ENCODE assay signal across 8 cellular contexts in genomic region chr1:51518033-51518729, GRCh38. TPM values are rescaled to one million over a fixed set of nuclear protein-coding genes. Genes with fewer than 3 reads are reported as not detected.
DNase-seq lines count a peak whose midpoint lies in the region; ATAC-seq, FAIRE-seq and TF ChIP-seq lines count a peak whose summit lies in the region.

No MANE protein-coding gene starts in this region.

- H4K8ac ChIP-seq in H1 (ENCODE audit: extremely low read depth, insufficient read depth, low read length): peak overlapping the region; percentile 93

- CTCF ChIA-PET in H1 (lab: Charles Lee; ENCODE audit: partially characterized antibody): no interaction called here

- 1% methylated on average over 26 of the region's 26 CpGs; no CpG with 5 or more reads in 1 of the 2 experiments for WGBS in H1 (ENCODE audit: extremely low coverage in 1 of 2, insufficient coverage in 1 of 2, insufficient read length in 1 of 2, insufficient replicate concordance in 2 of 2, low coverage in 1 of 2, low lambda C conversion rate in 2 of 2, missing lambda C conversion rate in 1 of 2), 2 experiments
- WGBS in stomach, 5 donors: 0 to 1% (median 0%) methylated on average over 25 to 26 of the region's 26 CpGs

- POLR2A ChIA-PET in H1 (lab: Charles Lee; ENCODE audit: partially characterized antibody): interaction anchor here (0.9 to 2.0 kb wide), 7 partner anchors 9 to 224 kb away, joined by 3 to 4 read pairs (median 3); no protein-coding TSS in a partner anchor

- H3K27ac ChIP-seq in H1 (ENCODE audit: low read depth, low read length): peak overlapping the region; percentile 53; the same call in 1 of the 2 replicates
- peak overlapping the region; percentile 89 to 95 (median 92) for H3K27ac ChIP-seq in stomach

- peaks cover 9% of the 10 kb centered on the region; the same call in 1 of the 2 replicates for H3K23me2 ChIP-seq in H1 (ENCODE audit: low read depth, low read length)

- no peak for TF ChIP-seq RAD21 in H1 (IDR thresholded peaks at IDR 0.05 in 1 of 2, conservative IDR thresholded peaks at IDR 0.05 in 1 of 2; ENCODE audit: low read depth in 2 of 2, low read length in 2 of 2)

- H2BK5ac ChIP-seq in H1 (ENCODE audit: low read depth, low read length): 0 out of 2 replicates have a peak overlapping the region, but pooled peaks have one; percentile 26

- no peaks in the 10 kb centered on the region for H3K9me3 Mint-ChIP-seq in activated CD4-positive, alpha-beta T cell treated with anti-CD3 and anti-CD28 coated beads, Interleukin-2, amount 10 ng/mL, durations not matched to agents 24 days and 14 days
- no peaks in the 10 kb centered on the region for H3K9me3 Mint-ChIP-seq in memory B cell

- H3K56ac ChIP-seq in H1 (replicated peaks; ENCODE audit: insufficient read length, low read depth, low read length): no peak overlapping the region

- H3K27me3 ChIP-seq in GM06990 (replicated peaks; ENCODE audit: control insufficient read depth, insufficient read depth, low read length): no peaks in the 10 kb centered on the region
- no peaks in the 10 kb centered on the region for H3K27me3 ChIP-seq in H1 (replicated peaks in 1 of 4; ENCODE audit: control insufficient read depth in 3 of 4, extremely low read depth in 1 of 4, insufficient read depth in 3 of 4, low read length in 3 of 4)
- no peaks in the 10 kb centered on the region for H3K27me3 ChIP-seq in stomach

- peaks cover 5 to 48% of the 10 kb centered on the region in 2 experiments; a peak in 3 of 4 replicates for H3K79me2 ChIP-seq in H1 (ENCODE audit: control insufficient read depth in 1 of 2, insufficient read depth in 2 of 2, low read length in 2 of 2)

- H3K9me3 ChIP-seq in H1 (ENCODE audit: insufficient read depth in 2 of 2, low read depth in 1 of 2, low read length in 1 of 2): no peaks in the 10 kb centered on the region
- no peaks in the 10 kb centered on the region for H3K9me3 ChIP-seq in stomach

- no peaks in the 10 kb centered on the region for H3K79me1 ChIP-seq in H1 (ENCODE audit: low read depth, low read length)

- FAIRE-seq in H1 (lab: Jason Lieb, UNC): peak; percentile 24

- peak overlapping the region; percentile 82 to 97 for H3K4me2 ChIP-seq in H1 (ENCODE audit: insufficient read depth in 1 of 2, low read depth in 2 of 2, low read length in 2 of 2)

- TF ChIP-seq POLR2A in H1 (IDR thresholded peaks at IDR 0.05; ENCODE audit: control extremely low read depth in 1 of 2, low read depth in 2 of 2, low read length in 2 of 2) (no peak), stomach (IDR thresholded peaks at IDR 0.05) (no peak)

- no peaks in the 10 kb centered on the region for H4K20me1 ChIP-seq in H1 (replicated peaks in 1 of 2; ENCODE audit: control insufficient read depth in 1 of 2, insufficient read depth in 2 of 2, low read length in 2 of 2)

- no peaks in the 10 kb centered on the region for H3K27me3 Mint-ChIP-seq in activated CD4-positive, alpha-beta T cell treated with anti-CD3 and anti-CD28 coated beads, Interleukin-2, amount 10 ng/mL, durations not matched to agents 24 days and 14 days
- no peaks in the 10 kb centered on the region for H3K27me3 Mint-ChIP-seq in memory B cell

- no peak overlapping the region for H2BK120ac ChIP-seq in H1 (replicated peaks; ENCODE audit: low read depth, low read length)

- H3K9ac ChIP-seq in H1 (replicated peaks in 1 of 4; ENCODE audit: extremely low read depth in 1 of 4, low read depth in 3 of 4, low read length in 3 of 4): peak overlapping the region; percentile 52 to 73 (median 68); a peak in 6 of 7 replicates

- no peaks in the 10 kb centered on the region; a peak in 2 of 7 replicates for H3K4me1 ChIP-seq in H1 (replicated peaks in 1 of 4; ENCODE audit: control insufficient read depth in 3 of 4, insufficient read depth in 4 of 4, low read length in 3 of 4)
- peaks cover 33 to 63% (median 50%) of the 10 kb centered on the region in 4 donors for H3K4me1 ChIP-seq in stomach

- no peaks in the 10 kb centered on the region for H3K36me3 Mint-ChIP-seq in activated CD4-positive, alpha-beta T cell treated with anti-CD3 and anti-CD28 coated beads, Interleukin-2, amount 10 ng/mL, durations not matched to agents 24 days and 14 days (ENCODE audit: low read depth)
- H3K36me3 Mint-ChIP-seq in memory B cell: peaks cover 3% of the 10 kb centered on the region

- no peak overlapping the region for H2BK12ac ChIP-seq in H1 (ENCODE audit: low read depth, low read length)

- H3K4ac ChIP-seq in H1 (replicated peaks; ENCODE audit: insufficient read length, low read depth, low read length): no peak overlapping the region

- H3K4me3 ChIP-seq in GM06990 (replicated peaks; ENCODE audit: low read depth, low read length) (peak overlapping the region; percentile 93), H1 (ENCODE audit: extremely low read depth in 1 of 4, insufficient read depth in 2 of 4, low read depth in 3 of 4, low read length in 4 of 4) (peak overlapping the region; percentile 83 to 97 (median 93)), stomach (peak overlapping the region; percentile 78 to 90 (median 86))

- no peak overlapping the region for H4K91ac ChIP-seq in H1 (replicated peaks; ENCODE audit: insufficient read length, low read length)

- peak overlapping the region; percentile 88 for H3K4me3 Mint-ChIP-seq in activated CD4-positive, alpha-beta T cell treated with anti-CD3 and anti-CD28 coated beads, Interleukin-2, amount 10 ng/mL, durations not matched to agents 24 days and 14 days
- peak overlapping the region; percentile 91 for H3K4me3 Mint-ChIP-seq in memory B cell

- H3K27ac Mint-ChIP-seq in activated CD4-positive, alpha-beta T cell treated with anti-CD3 and anti-CD28 coated beads, Interleukin-2, amount 10 ng/mL, durations not matched to agents 24 days and 14 days: peak overlapping the region; percentile 89
- peak overlapping the region; percentile 92 for H3K27ac Mint-ChIP-seq in memory B cell

- H3K18ac ChIP-seq in H1 (ENCODE audit: extremely low read depth, low read length): peak overlapping the region; percentile 27; the same call in 1 of the 2 replicates

- DNase-seq in GM06990 (ENCODE audit: extremely low read depth, insufficient read length) (peak; percentile 66), HCEC 1CT (peak; percentile 52), NCI-H2081 treated with DMSO at 0.1 percent for 48 hours (lab: John Stamatoyannopoulos, UW) (peak; percentile 20), H1 (ENCODE audit: low read depth in 1 of 2, low spot score in 2 of 2) (peak in 1 of 2 experiments; percentile 55), memory B cell (ENCODE audit: low spot score in 2 of 2) (peak; percentile 11 to 34), stomach (peak; percentile 49), NCI-H1694 (lab: John Stamatoyannopoulos, UW) (no peak)
- DNase-seq in activated CD4-positive, alpha-beta T cell treated with anti-CD3 and anti-CD28 coated beads, Interleukin-2, amount 10 ng/mL, durations not matched to agents 24 days and 14 days: peak; percentile 80

- TF ChIP-seq EP300 in H1 (IDR thresholded peaks at IDR 0.05; ENCODE audit: borderline replicate concordance in 1 of 2, low read depth in 2 of 2, low read length in 2 of 2): no peak
- TF ChIP-seq EP300 in stomach (IDR thresholded peaks at IDR 0.05): no peak

- H3K23ac ChIP-seq in H1 (ENCODE audit: insufficient read length): no peak overlapping the region

- H2AFZ ChIP-seq in H1 (ENCODE audit: low read length): peak overlapping the region; percentile 23; the same call in 1 of the 2 replicates

- H2BK20ac ChIP-seq in H1 (ENCODE audit: low read length): no peak overlapping the region

- H3K36me3 ChIP-seq in GM06990 (ENCODE audit: control insufficient read depth, insufficient read depth, low read length) (no peaks in the 10 kb centered on the region), H1 (ENCODE audit: control insufficient read depth in 2 of 4, insufficient read depth in 4 of 4, low read length in 3 of 4) (no peaks in the 10 kb centered on the region), stomach (no peaks in the 10 kb centered on the region)

- no peak overlapping the region for H2BK15ac ChIP-seq in H1 (ENCODE audit: low read length)

- peaks cover 49% of the 10 kb centered on the region for H3K4me1 Mint-ChIP-seq in activated CD4-positive, alpha-beta T cell treated with anti-CD3 and anti-CD28 coated beads, Interleukin-2, amount 10 ng/mL, durations not matched to agents 24 days and 14 days
- H3K4me1 Mint-ChIP-seq in memory B cell: peaks cover 33% of the 10 kb centered on the region

- peak; percentile 22 for ATAC-seq in memory B cell (ENCODE audit: low read depth)

- H2AK5ac ChIP-seq in H1 (ENCODE audit: low read depth, low read length): no peak overlapping the region

- intact Hi-C loops in activated CD4-positive, alpha-beta T cell treated with anti-CD3 and anti-CD28 coated beads, Interleukin-2, amount 10 ng/mL, durations not matched to agents 24 days and 14 days (cut with micrococcal nuclease): loop anchor here (2.0 to 10.0 kb wide), 7 partner anchors 76 to 1209 kb away; partner anchors contain the start of genes BTF3L4, FAF1, NRDC and OSBPL9
- intact Hi-C loops in stomach (cut with DNase I; ENCODE audit: low total_unique reads): no loop called here

- TF ChIP-seq CTCF in GM06990 (IDR thresholded peaks at IDR 0.05; ENCODE audit: insufficient read depth, low read length, poor library complexity, severe bottlenecking) (no peak), H1 (IDR thresholded peaks at IDR 0.05; ENCODE audit: control extremely low read depth in 1 of 3, insufficient read depth in 1 of 3, low read depth in 1 of 3, low read length in 3 of 3) (no peak), stomach (IDR thresholded peaks at IDR 0.05) (no peak)

- peak overlapping the region; percentile 26 for H4K5ac ChIP-seq in H1 (ENCODE audit: insufficient read length, low read depth, low read length)

- no peak overlapping the region for H3K14ac ChIP-seq in H1 (ENCODE audit: insufficient read length)

TF ChIP-seq in H1, 55 proteins besides CTCF, POLR2A, EP300 and RAD21 (continues in another document):
- TF ChIP-seq KDM4A (IDR thresholded peaks at IDR 0.05; ENCODE audit: low read depth, low read length, severe bottlenecking) (peak; percentile 85), FOSL1 (IDR thresholded peaks at IDR 0.05; ENCODE audit: insufficient read depth, low read depth, low read length) (no peak), HDAC2 (IDR thresholded peaks at IDR 0.05; ENCODE audit: borderline replicate concordance in 1 of 2, low read depth in 2 of 2, low read length in 2 of 2) (peak in 1 of 2 experiments; percentile 59; a peak in 1 of 4 replicates)

RNA-seq across cellular contexts. Expression of gene EPS15, which starts 0.9 kb away (rescaled TPM):
- total RNA-seq in activated CD4-positive, alpha-beta T cell treated with anti-CD3 and anti-CD28 coated beads, Interleukin-2, amount 10 ng/mL, durations not matched to agents 24 days and 14 days: 55.0 and 62.6 TPM in 2 replicates
- total RNA-seq in H1 (2021; fragmentation: NEBNext Ultra II Directional; extraction: Animal tissue kit (Norgen Biotek cat#: 25700)): 51.2 and 57.2 TPM in 2 replicates
- polyA plus RNA-seq in H1 (2011; rRNA removed): 11.5 and 15.9 TPM in 2 replicates
- 27.7 TPM for polyA plus RNA-seq in H1 (2011; cell fraction: cytosol; rRNA removed)
- 11.7 TPM for polyA plus RNA-seq in H1 (2011; cell fraction: nucleus; rRNA removed)
- 20.3 to 36.4 TPM (median 22.5 TPM) in 4 replicates for polyA plus RNA-seq in H1 (2012, experiment 1 of 2)
- 1.5 TPM for polyA plus RNA-seq in H1 (2012, experiment 2 of 2)
- 34.0 TPM for polyA plus RNA-seq in H1 (2013, experiment 1 of 2)
- polyA plus RNA-seq in H1 (2013, experiment 2 of 2): 32.8 TPM
- 36.5 and 47.3 TPM in 2 replicates for polyA minus RNA-seq in H1 (2011; rRNA and poly(A)+ RNA removed)
- 29.7 TPM for polyA minus RNA-seq in H1 (2011; cell fraction: cytosol; rRNA and poly(A)+ RNA removed)
- polyA minus RNA-seq in H1 (2011; cell fraction: nucleus; rRNA and poly(A)+ RNA removed): 56.1 TPM
- 100 to 1,000 TPM in 1 of 5 donors, 10 to 100 TPM in 4; 43.8 to 139 (median 67.4) TPM for total RNA-seq in stomach
- polyA plus RNA-seq in stomach: 10 to 100 TPM; 13.3 to 23.4 (median 15.3) TPM
